Comparison of ENCODE assay signal across 33 cellular contexts in genomic region chr16:7493133-7493532, GRCh38.
"Had no signal": no experiment of that assay in that cellular context is flagged by ENCODE, and none has a peak within 500 bp of the region (broad histone marks: within the 10 kb centered on the region; RNA-seq: fewer than 3 reads in every experiment).

No MANE protein-coding gene starts in this region.

- DNase-seq: activated effector memory CD4-positive, alpha-beta T cell treated with anti-CD3 and anti-CD28 coated beads, Interleukin-2, amount 50 U/mL, for 16 hours; activated effector memory CD4-positive, alpha-beta T cell treated with Interleukin-2 at 50 U/mL for 16 hours; activated gamma-delta T cell; activated gamma-delta T cell treated with Interleukin-2 at 50 U/mL for 16 hours; activated naive CD4-positive, alpha-beta T cell; activated naive CD4-positive, alpha-beta T cell treated with anti-CD3 and anti-CD28 coated beads for 36 hours; activated naive CD4-positive, alpha-beta T cell treated with anti-CD3 and anti-CD28 coated beads, Interleukin-2, amount 10 ng/mL, durations not matched to agents 7 days and 5 days; activated naive CD4-positive, alpha-beta T cell treated with anti-CD3 and anti-CD28 coated beads, Interleukin-2, amount 50 U/mL, for 16 hours; activated naive CD4-positive, alpha-beta T cell treated with Interleukin-2 at 50 U/mL for 16 hours; activated naive CD8-positive, alpha-beta T cell treated with anti-CD3 and anti-CD28 coated beads for 36 hours; activated naive CD8-positive, alpha-beta T cell treated with anti-CD3 and anti-CD28 coated beads, Interleukin-2, amount 10 ng/mL, durations not matched to agents 7 days and 5 days; activated naive CD8-positive, alpha-beta T cell treated with anti-CD3 and anti-CD28 coated beads, Interleukin-2, amount 50 U/mL, for 24 hours; activated T-cell treated with anti-CD3 and anti-CD28 coated beads, Interleukin-2, amount 50 U/mL, for 24 hours; activated T-cell treated with anti-CD3 and anti-CD28 coated beads, Interleukin-2, amount 50 U/mL, for 4 hours; activated T-cell treated with anti-CD3 and anti-CD28 coated beads, Interleukin-2, amount 50 U/mL, for 48 hours; activated T-cell treated with anti-CD3 and anti-CD28 coated beads, Interleukin-2, amount 50 U/mL, for 72 hours; adrenal gland; amniotic stem cell; amygdala; anterior cingulate cortex; aorta; body of pancreas; brain microvascular endothelial cell; caudate nucleus; central memory CD4-positive, alpha-beta T cell; cerebellar nuclear complex had no signal

- H3K27me3 ChIP-seq: adrenal gland, ascending aorta, body of pancreas, brain microvascular endothelial cell, breast epithelium, cardiac muscle cell had no signal

- H3K4me3 ChIP-seq: adrenal gland, ascending aorta, body of pancreas, breast epithelium, cardiac muscle cell had no signal

- H3K36me3 ChIP-seq: adrenal gland, ascending aorta, brain microvascular endothelial cell, breast epithelium, cardiac muscle cell had no signal

- H3K4me1 ChIP-seq: adrenal gland, ascending aorta, body of pancreas, breast epithelium had no signal

- FAIRE-seq: astrocyte, bronchial epithelial cell had no signal

- ATAC-seq: activated naive CD4-positive, alpha-beta T cell treated with anti-CD3 and anti-CD28 coated beads, Interleukin-2, amount 50 U/mL, for 72 hours; activated naive CD8-positive, alpha-beta T cell treated with anti-CD3 and anti-CD28 coated beads, Interleukin-2, amount 50 U/mL, for 24 hours; activated T-cell treated with anti-CD3 and anti-CD28 coated beads, Interleukin-2, amount 50 U/mL, for 4 hours; activated T-cell treated with anti-CD3 and anti-CD28 coated beads, Interleukin-2, amount 50 U/mL, for 72 hours; activated T-helper 17 cell treated with anti-CD3 and anti-CD28 coated beads, Interleukin-2, amount 50 U/mL, for 72 hours; body of pancreas had no signal

- H3K27ac ChIP-seq: adrenal gland, ascending aorta, body of pancreas, brain microvascular endothelial cell, breast epithelium, cardiac muscle cell had no signal

- H3K9me3 ChIP-seq: adrenal gland, ascending aorta, body of pancreas, breast epithelium had no signal
